Comparison of ENCODE assay signal across 8 cellular contexts in genomic region chr7:74269757-74270277, GRCh38. TPM values are rescaled to one million over a fixed set of nuclear protein-coding genes. Genes with fewer than 3 reads are reported as not detected.
DNase-seq lines count a peak whose midpoint lies in the region; ATAC-seq and TF ChIP-seq lines count a peak whose summit lies in the region.

No MANE protein-coding gene starts in this region.

- intact Hi-C loops in A673 (cut with micrococcal nuclease; ENCODE audit: unreplicated experiment), result loop anchor here (1.0 kb wide), 1 partner anchor 19 kb away; the partner anchor contains the start of gene CLIP2
- intact Hi-C loops in adrenal gland (cut with DNase I), result loop anchor here in 1 of 2 donors (10.0 kb wide), 1 partner anchor 205 kb away; no protein-coding TSS in a partner anchor
- intact Hi-C loops in left ventricle myocardium inferior (cut with micrococcal nuclease), result no loop called here

- no peaks in the 10 kb centered on the region for H3K9me3 ChIP-seq in A673 (ENCODE audit: low read depth, low read length, poor library complexity, severe bottlenecking)
- no peaks in the 10 kb centered on the region for H3K9me3 ChIP-seq in adrenal gland (replicated peaks in 1 of 3)
- H3K9me3 ChIP-seq in left ventricle myocardium inferior (replicated peaks), result no peaks in the 10 kb centered on the region

- CTCF ChIA-PET in A673 (lab: Charles Lee), result no interaction called here

- H3K27ac ChIP-seq in A673 (ENCODE audit: low read depth, low read length, poor library complexity, severe bottlenecking) (no peak overlapping the region), adrenal gland (peak overlapping the region in 4 of 5 donors; percentile 51 to 80 (median 69)), left ventricle myocardium inferior (replicated peaks) (peak overlapping the region; percentile 32)

- H3K27me3 ChIP-seq in A673 (replicated peaks; ENCODE audit: insufficient read depth, low read depth, low read length, poor library complexity) (no peaks in the 10 kb centered on the region), adrenal gland (no peaks in the 10 kb centered on the region), left ventricle myocardium inferior (ENCODE audit: low read depth) (no peaks in the 10 kb centered on the region)

- TF ChIP-seq CTCF in A673 (conservative IDR thresholded peaks at IDR 0.05; ENCODE audit: low read depth, low read length) (no peak), adrenal gland (IDR thresholded peaks at IDR 0.05) (no peak), left ventricle myocardium inferior (IDR thresholded peaks at IDR 0.05; ENCODE audit: borderline replicate concordance) (no peak)

- POLR2A ChIA-PET in A673 (lab: Charles Lee; ENCODE audit: low non-redundant PET), result no interaction called here

- BruUV-seq in A673 (replicated peaks; lab: Mats Ljungman, UMichigan), result no TSS peak

- DNase-seq in A673 (ENCODE audit: low spot score), result peak; percentile 93
- DNase-seq in LoVo (ENCODE audit: low spot score), result peak; percentile 76
- DNase-seq in SK-N-DZ (ENCODE audit: low spot score), result peak; percentile 71
- peak; percentile 66 to 89 (median 83) for DNase-seq in adrenal gland
- DNase-seq in left ventricle myocardium inferior, result peak; percentile 46
- peak; percentile 77 for DNase-seq in pons (ENCODE audit: low spot score)

- H3K36me3 ChIP-seq in A673 (ENCODE audit: insufficient read depth, low read length, poor library complexity, severe bottlenecking), result no peaks in the 10 kb centered on the region
- H3K36me3 ChIP-seq in adrenal gland (replicated peaks in 1 of 2), result no peaks in the 10 kb centered on the region
- H3K36me3 ChIP-seq in left ventricle myocardium inferior, result no peaks in the 10 kb centered on the region

- ATAC-seq in GM19328 (IDR thresholded peaks at IDR 0.05; ENCODE audit: unreplicated experiment), result no peak

- WGBS in adrenal gland, 4 donors, result 0 to 1% (median 0%) methylated on average over 17 of the region's 17 CpGs

- TF ChIP-seq POLR2A in GM18526 (IDR thresholded peaks at IDR 0.05; ENCODE audit: extremely low read depth, insufficient read length), result peak; percentile 37
- no peak for TF ChIP-seq POLR2A in adrenal gland (IDR thresholded peaks at IDR 0.05)

- H3K4me3 ChIP-seq in A673 (ENCODE audit: low read depth, low read length, poor library complexity, severe bottlenecking) (peak overlapping the region; percentile 54), adrenal gland (peak overlapping the region in 3 of 4 donors; percentile 40 to 71 (median 45)), left ventricle myocardium inferior (peak overlapping the region; percentile 72)

- peaks cover 8% of the 10 kb centered on the region for H3K4me1 ChIP-seq in A673 (ENCODE audit: insufficient read depth, low read length, poor library complexity, severe bottlenecking)
- H3K4me1 ChIP-seq in adrenal gland (replicated peaks in 1 of 2), result peaks cover 0 to 15% of the 10 kb centered on the region in 2 donors
- H3K4me1 ChIP-seq in left ventricle myocardium inferior, result peaks cover 26% of the 10 kb centered on the region

RNA-seq across cellular contexts. Expression of gene RFC2, which starts 15.6 kb away (rescaled TPM):
- 113 and 125 TPM in 2 replicates for total RNA-seq in A673 (2021)
- 101 and 124 TPM in 2 replicates for polyA plus RNA-seq in SK-N-DZ (2014; cell fraction: cytosol; rRNA removed)
- polyA plus RNA-seq in SK-N-DZ (2014; cell fraction: nucleus; rRNA removed), result 33.7 and 34.4 TPM in 2 replicates
- total RNA-seq in adrenal gland, result 10 to 100 TPM; 12.0 to 19.4 (median 14.6) TPM
- 10 to 100 TPM in 2 of 3 donors, 1 to 10 TPM in 1; 9.3 to 18.0 (median 12.3) TPM for polyA plus RNA-seq in adrenal gland
- 8.7 TPM for total RNA-seq in left ventricle myocardium inferior

RNA-seq across cellular contexts. Expression of gene CLIP2, which starts 19.4 kb away (rescaled TPM):
- total RNA-seq in A673 (2021) (28.9 and 33.3 TPM in 2 replicates), adrenal gland (10 to 100 TPM; 19.8 to 48.6 (median 26.6) TPM), left ventricle myocardium inferior (7.4 TPM)
- 5.3 and 11.7 TPM in 2 replicates for polyA plus RNA-seq in SK-N-DZ (2014; cell fraction: cytosol; rRNA removed)
- polyA plus RNA-seq in SK-N-DZ (2014; cell fraction: nucleus; rRNA removed), result 4.5 and 5.8 TPM in 2 replicates
- 10 to 100 TPM in 1 of 3 donors, 1 to 10 TPM in 2; 6.8 to 27.7 (median 8.2) TPM for polyA plus RNA-seq in adrenal gland
